9 cellular contexts compared by ENCODE assay signal in the genomic region with DNA sequence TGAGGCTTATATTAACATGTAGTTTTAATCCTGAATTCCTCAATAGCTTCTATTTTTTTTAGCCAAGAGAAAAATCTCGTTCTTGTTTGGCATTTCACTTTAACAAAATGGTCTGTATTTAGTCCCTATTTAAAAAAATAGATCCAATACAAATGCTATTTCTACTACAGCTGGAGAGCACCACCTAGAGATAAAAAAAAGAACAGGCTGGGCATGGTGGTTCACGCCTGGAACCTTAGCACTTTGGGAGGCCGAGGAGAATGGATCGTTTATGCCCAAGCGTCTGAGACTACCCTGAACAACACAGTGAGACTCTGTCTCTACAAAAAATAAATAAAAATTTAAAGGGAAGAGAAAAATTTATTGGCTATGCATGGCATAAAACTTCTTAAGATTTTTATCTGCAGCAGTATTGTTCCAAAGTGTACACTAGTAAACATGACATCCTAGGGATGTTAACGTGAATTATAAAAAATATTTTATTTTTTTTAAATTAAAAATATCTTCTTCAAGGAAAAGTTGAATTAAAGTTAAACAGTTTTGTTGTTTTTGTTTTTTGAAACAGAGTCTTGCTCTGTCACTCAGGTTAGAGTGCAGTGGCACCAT. TPM values are rescaled to one million over a fixed set of nuclear protein-coding genes. Genes with fewer than 3 reads are reported as not detected.
A peak's percentile ranks its signal among the peaks of the same experiment; 100 is the strongest.
DNase-seq lines count a peak whose midpoint lies in the region; TF ChIP-seq lines count a peak whose summit lies in the region.
"Had no signal": no experiment of that assay in that cellular context is flagged by ENCODE, and none has a peak within 500 bp of the region (broad histone marks: within the 10 kb centered on the region; RNA-seq: fewer than 3 reads in every experiment).

No MANE protein-coding gene starts in this region.

- H3K9me3 ChIP-seq in BE2C (no peaks in the 10 kb centered on the region), SJCRH30 (replicated peaks) (no peaks in the 10 kb centered on the region)

- H3K27ac ChIP-seq in SJCRH30, result no peak overlapping the region

- H3K4me1 ChIP-seq in BE2C (no peaks in the 10 kb centered on the region), SJCRH30 (peaks cover 11% of the 10 kb centered on the region)

- H3K36me3 Mint-ChIP-seq in activated naive CD8-positive, alpha-beta T cell treated with anti-CD3 and anti-CD28 coated beads for 36 hours, result peaks cover 22% of the 10 kb centered on the region

- TF ChIP-seq CTCF in BE2C (IDR thresholded peaks at IDR 0.05; ENCODE audit: low read depth, low read length), result peak; percentile 64
- TF ChIP-seq CTCF in fibroblast of pulmonary artery (IDR thresholded peaks at IDR 0.05; ENCODE audit: low read length, missing control alignments), result peak; percentile 70

- H3K4me1 Mint-ChIP-seq in activated naive CD8-positive, alpha-beta T cell treated with anti-CD3 and anti-CD28 coated beads for 36 hours, result peaks cover 7% of the 10 kb centered on the region

- H3K4me3 ChIP-seq in BE2C (ENCODE audit: low read depth, low read length), result no peak overlapping the region
- H3K4me3 ChIP-seq in SJCRH30, result no peak overlapping the region
- no peak overlapping the region for H3K4me3 ChIP-seq in fibroblast of pulmonary artery (replicated peaks; ENCODE audit: low read depth, low read length)

- no peaks in the 10 kb centered on the region for H3K9me3 Mint-ChIP-seq in activated naive CD8-positive, alpha-beta T cell treated with anti-CD3 and anti-CD28 coated beads for 36 hours
- H3K9me3 Mint-ChIP-seq: IgD-negative memory B cell had no signal

- H3K27me3 ChIP-seq in BE2C, result no peaks in the 10 kb centered on the region
- no peaks in the 10 kb centered on the region for H3K27me3 ChIP-seq in SJCRH30

- no peaks in the 10 kb centered on the region for H3K27me3 Mint-ChIP-seq in activated naive CD8-positive, alpha-beta T cell treated with anti-CD3 and anti-CD28 coated beads for 36 hours
- H3K27me3 Mint-ChIP-seq: IgD-negative memory B cell had no signal

- DNase-seq in BE2C (peak; percentile 19), H4 (ENCODE audit: low spot score) (peak; percentile 14), SJCRH30 (peak; percentile 37 to 66), fibroblast of pulmonary artery (ENCODE audit: low read depth) (peak; percentile 77), GDM1 (lab: John Stamatoyannopoulos, UW) (no peak), activated gamma-delta T cell (lab: John Stamatoyannopoulos, UW) (no peak)
- no peak for DNase-seq in activated naive CD8-positive, alpha-beta T cell treated with anti-CD3 and anti-CD28 coated beads for 36 hours
- DNase-seq in effector CD8-positive, alpha-beta T cell (lab: John Stamatoyannopoulos, UW), result no peak

- H3K27ac Mint-ChIP-seq in activated naive CD8-positive, alpha-beta T cell treated with anti-CD3 and anti-CD28 coated beads for 36 hours, result no peak overlapping the region

- H3K4me3 Mint-ChIP-seq in activated naive CD8-positive, alpha-beta T cell treated with anti-CD3 and anti-CD28 coated beads for 36 hours, result no peak overlapping the region

- peaks cover 46% of the 10 kb centered on the region for H3K36me3 ChIP-seq in BE2C
- peaks cover 32% of the 10 kb centered on the region for H3K36me3 ChIP-seq in SJCRH30

RNA-seq across cellular contexts. Expression of gene ST7L, which starts 4.4 kb away (rescaled TPM):
- 39.2 TPM for polyA plus RNA-seq in BE2C (2012; ENCODE audit: insufficient read depth, insufficient read length, low read depth)
- total RNA-seq in H4 (2014; rRNA removed; shearing (Covaris generic)), result 13.7 and 16.0 TPM in 2 replicates
- 24.2 and 24.8 TPM in 2 replicates for total RNA-seq in SJCRH30 (2014; rRNA removed; shearing (Covaris generic))
- 10 to 100 TPM; 11.4 to 12.7 TPM for total RNA-seq in activated naive CD8-positive, alpha-beta T cell treated with anti-CD3 and anti-CD28 coated beads for 36 hours

RNA-seq across cellular contexts. Expression of gene CAPZA1, which starts 5.1 kb away (rescaled TPM):
- 111 TPM for polyA plus RNA-seq in BE2C (2012; ENCODE audit: insufficient read depth, insufficient read length, low read depth)
- 97.8 and 101 TPM in 2 replicates for total RNA-seq in H4 (2014; rRNA removed; shearing (Covaris generic))
- total RNA-seq in SJCRH30 (2014; rRNA removed; shearing (Covaris generic)), result 188 and 211 TPM in 2 replicates
- 100 to 1,000 TPM; 243 to 245 TPM for total RNA-seq in activated naive CD8-positive, alpha-beta T cell treated with anti-CD3 and anti-CD28 coated beads for 36 hours

RNA-seq across cellular contexts. Expression of gene MOV10, which starts 59.9 kb away (rescaled TPM):
- polyA plus RNA-seq in BE2C (2012; ENCODE audit: insufficient read depth, insufficient read length, low read depth), result 10.2 TPM
- 31.9 and 42.8 TPM in 2 replicates for total RNA-seq in H4 (2014; rRNA removed; shearing (Covaris generic))
- total RNA-seq in SJCRH30 (2014; rRNA removed; shearing (Covaris generic)), result 35.4 and 45.7 TPM in 2 replicates
- total RNA-seq in activated naive CD8-positive, alpha-beta T cell treated with anti-CD3 and anti-CD28 coated beads for 36 hours, result 10 to 100 TPM; 66.1 to 66.4 TPM

Comparison
In these comparisons a context has a peak if more than half of its experiments do, and no peak if none do; other contexts are left out.
1. DNase-seq: peak in BE2C (single experiment), H4 (single experiment), SJCRH30 (2 of 2) and fibroblast of pulmonary artery (single experiment); none in GDM1 (single experiment), activated gamma-delta T cell (single experiment), activated naive CD8-positive, alpha-beta T cell treated with anti-CD3 and anti-CD28 coated beads for 36 hours (single experiment) and effector CD8-positive, alpha-beta T cell (single experiment).